23 cellular contexts compared by ENCODE assay signal in the genomic region with DNA sequence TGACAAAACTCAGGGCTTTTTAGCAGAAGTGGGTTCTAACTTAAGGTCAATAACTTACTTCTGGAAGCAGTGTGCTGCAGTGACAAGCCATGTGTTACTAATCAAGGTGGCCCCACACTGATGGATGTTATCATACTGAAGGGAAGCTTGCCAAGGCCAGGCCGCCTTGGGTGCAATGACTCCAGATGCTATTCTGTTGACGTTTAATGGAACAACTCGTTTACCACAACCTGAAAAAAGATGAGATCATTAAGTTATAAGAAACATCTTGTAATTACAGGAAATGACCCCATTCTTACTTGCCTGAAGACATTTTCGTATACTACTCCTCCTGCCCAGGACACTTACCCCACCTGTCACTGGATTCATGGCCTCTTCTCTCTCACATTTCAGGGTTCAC.
A peak's percentile ranks its signal among the peaks of the same experiment; 100 is the strongest.
DNase-seq lines count a peak whose midpoint lies in the region; ATAC-seq and TF ChIP-seq lines count a peak whose summit lies in the region.
"Had no signal": no experiment of that assay in that cellular context is flagged by ENCODE, and none has a peak within 500 bp of the region (broad histone marks: within the 10 kb centered on the region; RNA-seq: fewer than 3 reads in every experiment).

No MANE protein-coding gene starts in this region.

- no peak overlapping the region for H3K27ac ChIP-seq in BLaER1
- H3K27ac ChIP-seq: lower lobe of right lung, PC-9, tibial artery had no signal

- H3K4me2 ChIP-seq in BLaER1 = peak overlapping the region; percentile 25
- H3K4me2 ChIP-seq: PC-9 had no signal

- H3K36me3 ChIP-seq in BLaER1 = no peaks in the 10 kb centered on the region
- H3K36me3 ChIP-seq: lower lobe of right lung, tibial artery had no signal

- in situ Hi-C loops in astrocyte of the spinal cord (cut with HindIII; ENCODE audit: low sequenced_read_pairs) = no loop called here

- peaks cover 29% of the 10 kb centered on the region for H3K9me3 ChIP-seq in BLaER1
- H3K9me3 ChIP-seq: lower lobe of right lung, tibial artery had no signal

- ATAC-seq in GM21381 (IDR thresholded peaks at IDR 0.05; ENCODE audit: unreplicated experiment) (no peak), HG02884 (IDR thresholded peaks at IDR 0.05; ENCODE audit: unreplicated experiment) (no peak)
- ATAC-seq: activated CD8-positive, alpha-beta memory T cell treated with anti-CD3 and anti-CD28 coated beads, Interleukin-2, amount 10 ng/mL, durations not matched to agents 7 days and 5 days; effector memory CD8-positive, alpha-beta T cell; GM12878; lower lobe of right lung; natural killer cell treated with Interleukin-12 subunit alpha and Interleukin-12 subunit beta and Interleukin-15 and Interleukin-18, amount 100 ng/mL, for 72 hours had no signal

- H3K27me3 ChIP-seq in BLaER1 = no peaks in the 10 kb centered on the region
- H3K27me3 ChIP-seq: tibial artery had no signal

- no peak overlapping the region for H3K4me3 ChIP-seq in BLaER1
- H3K4me3 ChIP-seq in astrocyte of the spinal cord (ENCODE audit: low read depth, low read length) = no peak overlapping the region
- H3K4me3 ChIP-seq: GM12878, lower lobe of right lung, PC-9, tibial artery had no signal

- H3K9ac ChIP-seq in BLaER1 = no peak overlapping the region

- H3K4me1 ChIP-seq in BLaER1 = peaks cover 9% of the 10 kb centered on the region
- H3K4me1 ChIP-seq: lower lobe of right lung, tibial artery had no signal

- no peaks in the 10 kb centered on the region for H4K20me1 ChIP-seq in BLaER1

- no peak for TF ChIP-seq CTCF in astrocyte of the spinal cord (IDR thresholded peaks at IDR 0.05; ENCODE audit: low read depth, low read length)

- DNase-seq in HS-5 (ENCODE audit: low read depth) (peak; percentile 32), astrocyte of the spinal cord (ENCODE audit: low read depth, low spot score) (peak; percentile 37), iris pigment epithelial cell (ENCODE audit: low read depth) (peak; percentile 29), NCI-H1092 (lab: John Stamatoyannopoulos, UW) (no peak)
- DNase-seq in stimulated activated CD8-positive, alpha-beta memory T cell treated with anti-CD3 and anti-CD28 coated beads, Interleukin-4, amount 100 ng/mL, for 48 hours = no peak
- DNase-seq: activated B cell treated with CpG ODN at 0.5 μM for 24 hours; activated CD4-positive, alpha-beta T cell treated with anti-CD3 and anti-CD28 coated beads, Interleukin-2, amount 50 U/mL, for 1 hour; activated CD8-positive, alpha-beta memory T cell treated with anti-CD3 and anti-CD28 coated beads, Interleukin-2, amount 10 ng/mL, durations not matched to agents 7 days and 5 days; activated T-cell treated with anti-CD3 and anti-CD28 coated beads, Interleukin-2, amount 50 U/mL, for 48 hours; Calu3; effector memory CD8-positive, alpha-beta T cell; lower lobe of right lung; NCI-H187; NCI-H524; PC-9; SHP77; SW 1271; tibial artery had no signal

Comparison
In these comparisons a context has a peak if more than half of its experiments do, and no peak if none do; other contexts are left out.
1. DNase-seq: peak in HS-5 (single experiment), astrocyte of the spinal cord (single experiment) and iris pigment epithelial cell (single experiment); none in stimulated activated CD8-positive, alpha-beta memory T cell treated with anti-CD3 and anti-CD28 coated beads, Interleukin-4, amount 100 ng/mL, for 48 hours (single experiment) and NCI-H1092 (single experiment).